20 cellular contexts compared by ENCODE assay signal in genomic region chr21:26072891-26073615, GRCh38.
DNase-seq lines count a peak whose midpoint lies in the region; ATAC-seq and TF ChIP-seq lines count a peak whose summit lies in the region.
"Had no signal": no experiment of that assay in that cellular context is flagged by ENCODE, and none has a peak within 500 bp of the region (broad histone marks: within the 10 kb centered on the region; RNA-seq: fewer than 3 reads in every experiment).

No MANE protein-coding gene starts in this region.

- H3K36me3 ChIP-seq in iPS-18a (ENCODE audit: control insufficient read depth, low read depth, low read length) (no peaks in the 10 kb centered on the region), upper lobe of left lung (no peaks in the 10 kb centered on the region)
- H3K36me3 ChIP-seq: colonic mucosa, thyroid gland had no signal

- POLR2A ChIA-PET in AG04449 (lab: Yijun Ruan, JAX) = no interaction called here

- TF ChIP-seq CTCF in AG04449 (IDR thresholded peaks at IDR 0.05; ENCODE audit: insufficient read depth, low read length, missing control alignments) (no peak), HFFc6 (IDR thresholded peaks at IDR 0.05) (no peak), CD14-positive monocyte (IDR thresholded peaks at IDR 0.05) (no peak), upper lobe of left lung (IDR thresholded peaks at IDR 0.05) (no peak)

- H3K27me3 ChIP-seq in iPS-18a (ENCODE audit: control insufficient read depth, insufficient read depth, low read length) (no peaks in the 10 kb centered on the region), upper lobe of left lung (no peaks in the 10 kb centered on the region)
- H3K27me3 ChIP-seq: colonic mucosa, thyroid gland had no signal

- H3K9me3 ChIP-seq in iPS-18a (ENCODE audit: control insufficient read depth, low read depth, low read length) (no peaks in the 10 kb centered on the region), upper lobe of left lung (no peaks in the 10 kb centered on the region)
- H3K9me3 ChIP-seq: A549, colonic mucosa, thyroid gland had no signal

- H3K4me1 Mint-ChIP-seq in HFFc6 (ENCODE audit: low read depth) (peaks cover 72% of the 10 kb centered on the region), CD14-positive monocyte (peaks cover 23% of the 10 kb centered on the region)

- no peak overlapping the region for H3K9ac ChIP-seq in iPS-18a (ENCODE audit: low read length)

- WGBS in upper lobe of left lung, 2 donors = 91 to 94% methylated on average over 9 of the region's 9 CpGs

- TF ChIP-seq POLR2A in upper lobe of left lung (IDR thresholded peaks at IDR 0.05) = no peak

- peak; percentile 75 for DNase-seq in AG04449 (ENCODE audit: low read depth, low spot score)
- peak; percentile 71 for DNase-seq in HFFc6
- peak; percentile 78 for DNase-seq in astrocyte of the hippocampus (ENCODE audit: low read depth, low spot score)
- DNase-seq in D341Med (ENCODE audit: low spot score) = no peak
- no peak for DNase-seq in CD14-positive monocyte (ENCODE audit: low spot score)
- no peak for DNase-seq in upper lobe of left lung
- no peak for DNase-seq in NCI-H187 (lab: John Stamatoyannopoulos, UW)
- DNase-seq: activated CD8-positive, alpha-beta T cell treated with anti-CD3 and anti-CD28 coated beads for 36 hours; colonic mucosa; DMS79 treated with DMSO at 0.1 percent for 48 hours; H7; left cardiac atrium; NCI-H1105 treated with DMSO at 0.1 percent for 48 hours; NCI-H446 treated with DMSO at 0.1 percent for 48 hours; RPMI8226; T1000; thyroid gland had no signal

- TF ChIP-seq EP300 in upper lobe of left lung (IDR thresholded peaks at IDR 0.05) = no peak

- H3K27ac ChIP-seq in iPS-18a (ENCODE audit: low read length) = peak overlapping the region; percentile 12
- no peak overlapping the region for H3K27ac ChIP-seq in upper lobe of left lung
- H3K27ac ChIP-seq: A549, colonic mucosa had no signal

- H3K4me3 Mint-ChIP-seq in HFFc6 (peak overlapping the region; percentile 48), CD14-positive monocyte (no peak overlapping the region)
- H3K4me3 Mint-ChIP-seq: activated CD8-positive, alpha-beta T cell treated with anti-CD3 and anti-CD28 coated beads for 36 hours; neural crest cell had no signal

- H3K4me1 ChIP-seq in iPS-18a (ENCODE audit: control insufficient read depth, low read depth, low read length) = peaks cover 56% of the 10 kb centered on the region
- H3K4me1 ChIP-seq in upper lobe of left lung = peaks cover 19 to 28% (median 25%) of the 10 kb centered on the region in 4 donors

- H3K27ac Mint-ChIP-seq in HFFc6 = peak overlapping the region; percentile 84
- H3K27ac Mint-ChIP-seq in CD14-positive monocyte = peak overlapping the region in 3 of 7 donors; percentile 10 to 55 (median 12)
- H3K27ac Mint-ChIP-seq: activated CD8-positive, alpha-beta T cell treated with anti-CD3 and anti-CD28 coated beads for 36 hours had no signal

- H3K9me3 Mint-ChIP-seq in HFFc6 = no peaks in the 10 kb centered on the region
- peaks cover 0 to 3% (median 0%) of the 10 kb centered on the region in 7 donors for H3K9me3 Mint-ChIP-seq in CD14-positive monocyte
- H3K9me3 Mint-ChIP-seq: activated CD8-positive, alpha-beta T cell treated with anti-CD3 and anti-CD28 coated beads for 36 hours had no signal

- CTCF ChIA-PET in AG04449 (lab: Yijun Ruan, JAX) = interaction anchor here (1.1 to 1.3 kb wide), 5 partner anchors 12 to 177 kb away, joined by 3 to 4 read pairs (median 3); no protein-coding TSS in a partner anchor

- intact Hi-C loops in CD14-positive monocyte (cut with micrococcal nuclease) = no loop called here

- H3K36me3 Mint-ChIP-seq in HFFc6 (ENCODE audit: low read depth) = peaks cover 23% of the 10 kb centered on the region
- peaks cover 4 to 11% of the 10 kb centered on the region in 2 donors for H3K36me3 Mint-ChIP-seq in CD14-positive monocyte

- no peak for ATAC-seq in upper lobe of left lung (ENCODE audit: low FRiP score in 2 of 2)
- ATAC-seq: A549; activated CD8-positive, alpha-beta T cell treated with anti-CD3 and anti-CD28 coated beads for 36 hours; left cardiac atrium had no signal

- no peak overlapping the region for H3K4me3 ChIP-seq in AG04449 (ENCODE audit: low read depth, low read length)
- no peak overlapping the region for H3K4me3 ChIP-seq in iPS-18a (ENCODE audit: low read length)
- H3K4me3 ChIP-seq in upper lobe of left lung = no peak overlapping the region
- H3K4me3 ChIP-seq: A549, colonic mucosa, thyroid gland had no signal

- H3K27me3 Mint-ChIP-seq in HFFc6 (ENCODE audit: insufficient read depth) = no peaks in the 10 kb centered on the region
- no peaks in the 10 kb centered on the region for H3K27me3 Mint-ChIP-seq in CD14-positive monocyte (ENCODE audit: low read depth in 3 of 3)
- H3K27me3 Mint-ChIP-seq: activated CD8-positive, alpha-beta T cell treated with anti-CD3 and anti-CD28 coated beads for 36 hours had no signal

Comparison
In these comparisons a context has a peak if more than half of its experiments do, and no peak if none do; other contexts are left out.
1. DNase-seq: peak in AG04449 (single experiment), HFFc6 (single experiment) and astrocyte of the hippocampus (single experiment); none in D341Med (single experiment), CD14-positive monocyte (single experiment), upper lobe of left lung (0 of 2) and NCI-H187 (0 of 2).